ENCODE assay signal across 8 cellular contexts in genomic region chr19:7533925-7534480, GRCh38. TPM values are rescaled to one million over a fixed set of nuclear protein-coding genes. Genes with fewer than 3 reads are reported as not detected.
A peak's percentile ranks its signal among the peaks of the same experiment; 100 is the strongest.
DNase-seq lines count a peak whose midpoint lies in the region; ATAC-seq, FAIRE-seq and TF ChIP-seq lines count a peak whose summit lies in the region.

No MANE protein-coding gene starts in this region.

- peaks cover 4% of the 10 kb centered on the region for H3K36me3 Mint-ChIP-seq in astrocyte (ENCODE audit: low read depth, unreplicated experiment)

- H3K4me1 ChIP-seq in astrocyte (ENCODE audit: insufficient read depth, low read length) (peaks cover 6% of the 10 kb centered on the region), right cardiac atrium (ENCODE audit: control insufficient read depth, insufficient read depth, low read length) (no peaks in the 10 kb centered on the region), urinary bladder (ENCODE audit: insufficient read depth) (no peaks in the 10 kb centered on the region)

- H3K9ac ChIP-seq in astrocyte (ENCODE audit: low read length) = peak overlapping the region; percentile 87

- H3K27ac Mint-ChIP-seq in astrocyte (ENCODE audit: unreplicated experiment) = peak overlapping the region; percentile 94

- no peak for TF ChIP-seq CTCF in astrocyte (IDR thresholded peaks at IDR 0.05; ENCODE audit: insufficient read depth, low read depth, low read length)

- under 1% methylated on average over 41 of the region's 41 CpGs for WGBS in right cardiac atrium
- WGBS in urinary bladder = under 1% methylated on average over 41 of the region's 41 CpGs

- no peaks in the 10 kb centered on the region for H3K36me3 ChIP-seq in astrocyte (ENCODE audit: insufficient read depth, low read length)
- H3K36me3 ChIP-seq in urinary bladder (ENCODE audit: insufficient read depth) = no peaks in the 10 kb centered on the region

- H3K4me3 Mint-ChIP-seq in astrocyte (ENCODE audit: unreplicated experiment) = peak overlapping the region; percentile 97

- H3K4me2 ChIP-seq in astrocyte (ENCODE audit: low read length) = peak overlapping the region; percentile 97

- H3K27me3 Mint-ChIP-seq in astrocyte (ENCODE audit: low read depth, unreplicated experiment) = no peaks in the 10 kb centered on the region

- FAIRE-seq in astrocyte (lab: Jason Lieb, UNC) = no peak

- H3K9me3 Mint-ChIP-seq in astrocyte (ENCODE audit: unreplicated experiment) = no peaks in the 10 kb centered on the region

- no peaks in the 10 kb centered on the region for H4K20me1 ChIP-seq in astrocyte (ENCODE audit: insufficient read depth, low read length)

- peak; percentile 86 for ATAC-seq in right cardiac atrium

- no peaks in the 10 kb centered on the region for H3K9me3 ChIP-seq in astrocyte (ENCODE audit: insufficient read depth, low read depth, low read length)
- H3K9me3 ChIP-seq in right cardiac atrium (ENCODE audit: control insufficient read depth, low read length) = no peaks in the 10 kb centered on the region

- peak overlapping the region; percentile 90 for H3K4me3 ChIP-seq in astrocyte (ENCODE audit: insufficient read depth, low read depth, low read length)
- peak overlapping the region; percentile 53 for H3K4me3 ChIP-seq in right cardiac atrium (ENCODE audit: low read length)
- H3K4me3 ChIP-seq in urinary bladder (ENCODE audit: low read depth, low read length) = peak overlapping the region; percentile 78

- DNase-seq in 8988T (peak; percentile 74), GM19240 (ENCODE audit: insufficient read length, low spot score) (peak; percentile 97), NCI-H1694 (lab: John Stamatoyannopoulos, UW) (peak; percentile 32), T1000 (lab: John Stamatoyannopoulos, UW) (peak; percentile 39), astrocyte (ENCODE audit: low read depth) (peak; percentile 77), right cardiac atrium (peak; percentile 88 to 96 (median 95)), putamen (ENCODE audit: low spot score) (peak; percentile 92)

- peaks cover 9% of the 10 kb centered on the region for H3K79me2 ChIP-seq in astrocyte (ENCODE audit: insufficient read depth, low read length)

- H3K4me1 Mint-ChIP-seq in astrocyte (ENCODE audit: low read depth, unreplicated experiment) = peaks cover 4% of the 10 kb centered on the region

- peak overlapping the region; percentile 91 for H2AFZ ChIP-seq in astrocyte (ENCODE audit: low read depth, low read length)

- H3K27ac ChIP-seq in astrocyte (ENCODE audit: low read depth, low read length) = peak overlapping the region; percentile 72
- peak overlapping the region; percentile 77 for H3K27ac ChIP-seq in right cardiac atrium (ENCODE audit: low read length)
- peak overlapping the region; percentile 91 for H3K27ac ChIP-seq in urinary bladder (ENCODE audit: low read depth)

- intact Hi-C loops in right cardiac atrium (cut with DNase I) = no loop called here

- H3K27me3 ChIP-seq in astrocyte (ENCODE audit: insufficient read depth, low read length) = no peaks in the 10 kb centered on the region
- H3K27me3 ChIP-seq in right cardiac atrium (ENCODE audit: control insufficient read depth, insufficient read depth) = no peaks in the 10 kb centered on the region

RNA-seq across cellular contexts. Expression of gene PNPLA6, which starts 1.5 kb away (rescaled TPM):
- total RNA-seq in astrocyte (81.9 and 90.2 TPM in 2 replicates), right cardiac atrium (10 to 100 TPM; 53.4 to 70.9 (median 65.4) TPM), urinary bladder (25.2 TPM)
- polyA plus RNA-seq in right cardiac atrium (33.5 TPM), urinary bladder (54.1 TPM)

RNA-seq across cellular contexts. Expression of gene MCOLN1, which starts 11.6 kb away (rescaled TPM):
- total RNA-seq in astrocyte = 26.2 and 27.5 TPM in 2 replicates
- 10 to 100 TPM; 19.5 to 24.4 (median 21.8) TPM for total RNA-seq in right cardiac atrium
- polyA plus RNA-seq in right cardiac atrium = 20.7 TPM
- total RNA-seq in urinary bladder = 6.9 TPM
- 35.5 TPM for polyA plus RNA-seq in urinary bladder

RNA-seq across cellular contexts. Expression of gene ZNF358, which starts 18.1 kb away (rescaled TPM):
- total RNA-seq in astrocyte = 39.8 and 41.1 TPM in 2 replicates
- total RNA-seq in right cardiac atrium = 100 to 1,000 TPM; 101 to 120 (median 115) TPM
- polyA plus RNA-seq in right cardiac atrium = 143 TPM
- total RNA-seq in urinary bladder = 19.0 TPM
- polyA plus RNA-seq in urinary bladder = 115 TPM

RNA-seq across cellular contexts. Expression of gene PEX11G, which starts 45.2 kb away (rescaled TPM):
- 1.7 and 2.2 TPM in 2 replicates for total RNA-seq in astrocyte
- 1 to 10 TPM; 1.5 to 2.5 (median 2.3) TPM for total RNA-seq in right cardiac atrium
- polyA plus RNA-seq in right cardiac atrium = 3.2 TPM
- total RNA-seq in urinary bladder = 1.6 TPM
- polyA plus RNA-seq in urinary bladder = 5.2 TPM

Comparison
In these comparisons a context has a peak if more than half of its experiments do, and no peak if none do; other contexts are left out.
1. Peak in every context shown above with its lines: DNase-seq, ATAC-seq, H3K4me3 ChIP-seq and H3K27ac ChIP-seq.
2. DNase-seq: peak in every context shown above with its lines; median percentile 97 in GM19240; 95 in right cardiac atrium; 92 in putamen; 77 in astrocyte; 74 in 8988T; 39 in T1000; 32 in NCI-H1694.